In the genomic region with DNA sequence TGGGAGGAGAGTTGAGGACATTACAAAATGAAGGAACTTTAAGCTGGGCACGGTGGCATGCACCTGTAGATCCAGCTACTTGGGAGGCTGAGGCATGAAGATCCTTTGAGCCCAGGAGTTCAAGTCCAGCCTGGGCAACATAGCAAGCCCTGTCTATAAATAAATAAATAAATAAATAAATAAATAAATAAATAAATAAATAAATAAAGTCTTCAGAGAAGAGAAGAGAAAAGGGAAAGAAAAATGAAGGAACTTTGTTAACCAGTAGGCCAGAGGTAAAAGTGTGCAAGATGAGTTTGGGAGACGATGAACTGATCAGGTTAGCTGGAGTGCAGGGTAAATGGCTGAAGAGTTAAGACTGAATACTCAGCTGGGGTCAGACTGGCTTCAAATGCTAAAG, we compare ENCODE assay signal across 27 cellular contexts.
"Had no signal": no experiment of that assay in that cellular context is flagged by ENCODE, and none has a peak within 500 bp of the region (broad histone marks: within the 10 kb centered on the region; RNA-seq: fewer than 3 reads in every experiment).

No MANE protein-coding gene starts in this region.

- H3K27me3 ChIP-seq: ascending aorta, breast epithelium, cardiac muscle cell, colonic mucosa had no signal

- ATAC-seq: activated CD4-positive, alpha-beta T cell treated with anti-CD3 and anti-CD28 coated beads for 36 hours; activated CD8-positive, alpha-beta memory T cell treated with anti-CD3 and anti-CD28 coated beads, Interleukin-2, amount 10 ng/mL, durations not matched to agents 7 days and 5 days; activated CD8-positive, alpha-beta T cell treated with anti-CD3 and anti-CD28 coated beads, Interleukin-2, amount 10 ng/mL, durations not matched to agents 7 days and 5 days; activated T-cell treated with anti-CD3 and anti-CD28 coated beads, Interleukin-2, amount 50 U/mL, for 4 hours; esophagus mucosa had no signal

- H3K27ac ChIP-seq: ascending aorta, breast epithelium, cardiac muscle cell, colonic mucosa had no signal

- H3K36me3 ChIP-seq: breast epithelium, colonic mucosa had no signal

- H3K9me3 ChIP-seq: ascending aorta, breast epithelium, colonic mucosa had no signal

- H3K4me3 Mint-ChIP-seq: activated CD4-positive, alpha-beta memory T cell treated with anti-CD3 and anti-CD28 coated beads for 36 hours; activated CD4-positive, alpha-beta T cell treated with anti-CD3 and anti-CD28 coated beads for 36 hours; activated CD4-positive, alpha-beta T cell treated with anti-CD3 and anti-CD28 coated beads, Interleukin-2, amount 10 ng/mL, durations not matched to agents 24 days and 14 days; activated CD8-positive, alpha-beta memory T cell treated with anti-CD3 and anti-CD28 coated beads, Interleukin-2, amount 10 ng/mL, durations not matched to agents 7 days and 5 days; activated CD8-positive, alpha-beta T cell treated with anti-CD3 and anti-CD28 coated beads, Interleukin-2, amount 10 ng/mL, durations not matched to agents 7 days and 5 days; activated naive CD4-positive, alpha-beta T cell treated with anti-CD3 and anti-CD28 coated beads, Interleukin-2, amount 10 ng/mL, durations not matched to agents 7 days and 5 days; activated naive CD8-positive, alpha-beta T cell treated with anti-CD3 and anti-CD28 coated beads for 36 hours; activated T-cell treated with anti-CD3 and anti-CD28 coated beads, Interleukin-2, amount 50 U/mL, for 4 hours; brain had no signal

- H3K27me3 Mint-ChIP-seq: activated CD4-positive, alpha-beta memory T cell treated with anti-CD3 and anti-CD28 coated beads for 36 hours; activated CD4-positive, alpha-beta T cell treated with anti-CD3 and anti-CD28 coated beads for 36 hours; activated CD4-positive, alpha-beta T cell treated with anti-CD3 and anti-CD28 coated beads, Interleukin-2, amount 10 ng/mL, durations not matched to agents 24 days and 14 days; activated CD8-positive, alpha-beta memory T cell treated with anti-CD3 and anti-CD28 coated beads, Interleukin-2, amount 10 ng/mL, durations not matched to agents 7 days and 5 days; activated naive CD4-positive, alpha-beta T cell treated with anti-CD3 and anti-CD28 coated beads, Interleukin-2, amount 10 ng/mL, durations not matched to agents 7 days and 5 days; activated naive CD8-positive, alpha-beta T cell treated with anti-CD3 and anti-CD28 coated beads for 36 hours had no signal

- H3K4me3 ChIP-seq: ascending aorta, breast epithelium, cardiac muscle cell, colonic mucosa had no signal

- H3K4me1 ChIP-seq: ascending aorta, breast epithelium, colonic mucosa had no signal

- DNase-seq: activated CD4-positive, alpha-beta memory T cell treated with anti-CD3 and anti-CD28 coated beads for 36 hours; activated CD4-positive, alpha-beta T cell treated with anti-CD3 and anti-CD28 coated beads for 36 hours; activated CD4-positive, alpha-beta T cell treated with anti-CD3 and anti-CD28 coated beads, Interleukin-2, amount 10 ng/mL, durations not matched to agents 24 days and 14 days; activated CD4-positive, CD25-positive, alpha-beta regulatory T cell; activated CD4-positive, CD25-positive, alpha-beta regulatory T cell treated with anti-CD3 and anti-CD28 coated beads, Interleukin-2, amount 50 U/mL, for 72 hours; activated CD8-positive, alpha-beta memory T cell treated with anti-CD3 and anti-CD28 coated beads, Interleukin-2, amount 10 ng/mL, durations not matched to agents 7 days and 5 days; activated CD8-positive, alpha-beta memory T cell treated with anti-CD3 and anti-CD28 coated beads, Interleukin-2, amount 50 U/mL, for 4 hours; activated CD8-positive, alpha-beta T cell treated with anti-CD3 and anti-CD28 coated beads, Interleukin-2, amount 10 ng/mL, durations not matched to agents 7 days and 5 days; activated effector memory CD4-positive, alpha-beta T cell treated with anti-CD3 and anti-CD28 coated beads, Interleukin-2, amount 50 U/mL, for 16 hours; activated naive CD4-positive, alpha-beta T cell treated with anti-CD3 and anti-CD28 coated beads, Interleukin-2, amount 10 ng/mL, durations not matched to agents 7 days and 5 days; activated naive CD8-positive, alpha-beta T cell treated with anti-CD3 and anti-CD28 coated beads for 36 hours; activated T-cell treated with anti-CD3 and anti-CD28 coated beads, Interleukin-2, amount 50 U/mL, for 4 hours; central memory CD4-positive, alpha-beta T cell; cerebellar nuclear complex; colonic mucosa; effector CD8-positive, alpha-beta T cell; foreskin fibroblast; head of caudate nucleus; T-helper 2 cell had no signal

- FAIRE-seq: endometrium, frontal cortex had no signal

- H3K9me3 Mint-ChIP-seq: activated CD4-positive, alpha-beta memory T cell treated with anti-CD3 and anti-CD28 coated beads for 36 hours; activated CD4-positive, alpha-beta T cell treated with anti-CD3 and anti-CD28 coated beads, Interleukin-2, amount 10 ng/mL, durations not matched to agents 24 days and 14 days; activated naive CD4-positive, alpha-beta T cell treated with anti-CD3 and anti-CD28 coated beads, Interleukin-2, amount 10 ng/mL, durations not matched to agents 7 days and 5 days; activated naive CD8-positive, alpha-beta T cell treated with anti-CD3 and anti-CD28 coated beads for 36 hours; activated T-cell treated with anti-CD3 and anti-CD28 coated beads, Interleukin-2, amount 50 U/mL, for 4 hours; activated T-helper 2 cell treated with anti-CD3 and anti-CD28 coated beads, Interferon-gamma antibody, Interleukin-2, Interleukin-4, amounts not matched to agents 10 μg/mL and 5 μg/mL and 100 μg/mL, durations not matched to agents 14 hours and 24 hours and 36 hours; brain had no signal

- H3K27ac Mint-ChIP-seq: activated CD4-positive, alpha-beta memory T cell treated with anti-CD3 and anti-CD28 coated beads for 36 hours; activated CD4-positive, alpha-beta T cell treated with anti-CD3 and anti-CD28 coated beads for 36 hours; activated CD4-positive, alpha-beta T cell treated with anti-CD3 and anti-CD28 coated beads, Interleukin-2, amount 10 ng/mL, durations not matched to agents 24 days and 14 days; activated CD8-positive, alpha-beta memory T cell treated with anti-CD3 and anti-CD28 coated beads, Interleukin-2, amount 10 ng/mL, durations not matched to agents 7 days and 5 days; activated CD8-positive, alpha-beta T cell treated with anti-CD3 and anti-CD28 coated beads, Interleukin-2, amount 10 ng/mL, durations not matched to agents 7 days and 5 days; activated naive CD4-positive, alpha-beta T cell treated with anti-CD3 and anti-CD28 coated beads, Interleukin-2, amount 10 ng/mL, durations not matched to agents 7 days and 5 days; activated naive CD8-positive, alpha-beta T cell treated with anti-CD3 and anti-CD28 coated beads for 36 hours; activated T-helper 2 cell treated with anti-CD3 and anti-CD28 coated beads, Interferon-gamma antibody, Interleukin-2, Interleukin-4, amounts not matched to agents 10 μg/mL and 5 μg/mL and 100 μg/mL, durations not matched to agents 14 hours and 24 hours and 36 hours; brain had no signal

- H3K4me1 Mint-ChIP-seq: brain had no signal
